In the genomic region with DNA sequence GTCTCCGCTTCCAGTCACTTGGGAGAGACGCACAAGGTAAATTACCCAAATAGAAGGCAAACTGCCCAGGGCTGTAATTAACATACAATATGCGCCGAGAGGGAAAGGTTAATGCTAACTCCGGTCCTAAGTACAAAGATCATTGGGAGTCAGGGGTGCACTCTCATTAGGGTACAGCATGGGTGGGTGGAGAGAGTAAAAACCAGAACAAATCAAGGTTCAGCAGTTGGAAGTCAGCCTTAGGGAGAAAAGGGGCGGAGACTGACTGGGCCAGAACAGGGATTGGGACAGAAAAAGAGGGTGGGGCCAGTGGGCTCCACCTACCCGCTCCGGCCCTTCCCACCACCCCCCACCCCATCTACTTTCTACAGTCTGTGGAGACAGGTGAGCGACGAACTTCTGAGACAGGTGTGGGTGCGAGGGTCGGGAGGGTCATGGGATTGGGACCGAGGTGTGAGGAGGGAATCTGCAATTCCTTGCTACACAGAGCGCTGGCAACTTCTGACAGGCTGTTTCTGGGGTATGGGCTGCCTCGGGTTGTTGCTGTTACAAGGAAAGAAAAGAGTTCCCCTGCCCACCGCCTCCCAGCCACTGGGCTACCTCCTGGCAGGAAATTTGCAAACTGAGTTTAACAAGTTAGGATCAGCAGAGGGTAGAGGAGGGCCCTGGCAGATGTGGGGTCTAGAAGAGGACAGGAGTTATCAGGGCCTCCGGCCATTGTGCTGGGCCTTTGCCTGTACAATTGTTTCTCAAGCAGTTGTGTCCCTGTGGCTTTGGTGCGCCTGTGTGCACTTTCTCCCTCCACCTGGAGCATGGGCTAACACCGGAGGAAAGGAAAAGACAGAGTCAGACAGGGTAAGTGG, we compare ENCODE assay signal across 2 cellular contexts.
TF ChIP-seq lines count a peak whose summit lies in the region.

A gene (plus strand): TSS at position 368 of the 863 bp plus-strand sequence. CDS start 1,000 bp downstream, outside the sequence.

TF ChIP-seq in SK-N-SH, 30 proteins besides CTCF, POLR2A, EP300 and RAD21:
- TF ChIP-seq, protein P1, sequence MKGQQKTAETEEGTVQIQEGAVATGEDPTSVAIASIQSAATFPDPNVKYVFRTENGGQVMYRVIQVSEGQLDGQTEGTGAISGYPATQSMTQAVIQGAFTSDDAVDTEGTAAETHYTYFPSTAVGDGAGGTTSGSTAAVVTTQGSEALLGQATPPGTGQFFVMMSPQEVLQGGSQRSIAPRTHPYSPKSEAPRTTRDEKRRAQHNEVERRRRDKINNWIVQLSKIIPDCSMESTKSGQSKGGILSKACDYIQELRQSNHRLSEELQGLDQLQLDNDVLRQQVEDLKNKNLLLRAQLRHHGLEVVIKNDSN (IDR thresholded peaks at IDR 0.05; ENCODE audit: borderline replicate concordance, low read depth) = no peak
- TF ChIP-seq JUND (IDR thresholded peaks at IDR 0.05) = no peak
- TF ChIP-seq, protein P2, sequence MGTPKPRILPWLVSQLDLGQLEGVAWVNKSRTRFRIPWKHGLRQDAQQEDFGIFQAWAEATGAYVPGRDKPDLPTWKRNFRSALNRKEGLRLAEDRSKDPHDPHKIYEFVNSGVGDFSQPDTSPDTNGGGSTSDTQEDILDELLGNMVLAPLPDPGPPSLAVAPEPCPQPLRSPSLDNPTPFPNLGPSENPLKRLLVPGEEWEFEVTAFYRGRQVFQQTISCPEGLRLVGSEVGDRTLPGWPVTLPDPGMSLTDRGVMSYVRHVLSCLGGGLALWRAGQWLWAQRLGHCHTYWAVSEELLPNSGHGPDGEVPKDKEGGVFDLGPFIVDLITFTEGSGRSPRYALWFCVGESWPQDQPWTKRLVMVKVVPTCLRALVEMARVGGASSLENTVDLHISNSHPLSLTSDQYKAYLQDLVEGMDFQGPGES (IDR thresholded peaks at IDR 0.05; ENCODE audit: low read depth, low read length) = no peak
- TF ChIP-seq, protein P3, sequence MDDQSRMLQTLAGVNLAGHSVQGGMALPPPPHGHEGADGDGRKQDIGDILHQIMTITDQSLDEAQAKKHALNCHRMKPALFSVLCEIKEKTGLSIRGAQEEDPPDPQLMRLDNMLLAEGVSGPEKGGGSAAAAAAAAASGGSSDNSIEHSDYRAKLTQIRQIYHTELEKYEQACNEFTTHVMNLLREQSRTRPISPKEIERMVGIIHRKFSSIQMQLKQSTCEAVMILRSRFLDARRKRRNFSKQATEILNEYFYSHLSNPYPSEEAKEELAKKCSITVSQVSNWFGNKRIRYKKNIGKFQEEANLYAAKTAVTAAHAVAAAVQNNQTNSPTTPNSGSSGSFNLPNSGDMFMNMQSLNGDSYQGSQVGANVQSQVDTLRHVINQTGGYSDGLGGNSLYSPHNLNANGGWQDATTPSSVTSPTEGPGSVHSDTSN (IDR thresholded peaks at IDR 0.05) = no peak
- no peak for TF ChIP-seq RXRA (IDR thresholded peaks at IDR 0.05; ENCODE audit: borderline replicate concordance, low read depth)
- no peak for TF ChIP-seq TEAD4 (IDR thresholded peaks at IDR 0.05; ENCODE audit: borderline replicate concordance, insufficient read depth)

TF ChIP-seq in SK-N-SH treated with all-trans-retinoic acid at 6 μM for 48 hours, 23 proteins besides CTCF, POLR2A, EP300 and RAD21:
- TF ChIP-seq, protein P4, sequence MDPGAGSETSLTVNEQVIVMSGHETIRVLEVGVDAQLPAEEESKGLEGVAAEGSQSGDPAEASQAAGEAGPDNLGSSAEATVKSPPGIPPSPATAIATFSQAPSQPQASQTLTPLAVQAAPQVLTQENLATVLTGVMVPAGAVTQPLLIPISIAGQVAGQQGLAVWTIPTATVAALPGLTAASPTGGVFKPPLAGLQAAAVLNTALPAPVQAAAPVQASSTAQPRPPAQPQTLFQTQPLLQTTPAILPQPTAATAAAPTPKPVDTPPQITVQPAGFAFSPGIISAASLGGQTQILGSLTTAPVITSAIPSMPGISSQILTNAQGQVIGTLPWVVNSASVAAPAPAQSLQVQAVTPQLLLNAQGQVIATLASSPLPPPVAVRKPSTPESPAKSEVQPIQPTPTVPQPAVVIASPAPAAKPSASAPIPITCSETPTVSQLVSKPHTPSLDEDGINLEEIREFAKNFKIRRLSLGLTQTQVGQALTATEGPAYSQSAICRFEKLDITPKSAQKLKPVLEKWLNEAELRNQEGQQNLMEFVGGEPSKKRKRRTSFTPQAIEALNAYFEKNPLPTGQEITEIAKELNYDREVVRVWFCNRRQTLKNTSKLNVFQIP (CRISPR knock-in tag; IDR thresholded peaks at IDR 0.05; ENCODE audit: borderline replicate concordance, low read depth) = no peak
- TF ChIP-seq ESRRG (CRISPR knock-in tag; IDR thresholded peaks at IDR 0.05) = no peak
- no peak for TF ChIP-seq ZNF8 (CRISPR knock-in tag; IDR thresholded peaks at IDR 0.05)
- TF ChIP-seq ZC3H10 (CRISPR knock-in tag; IDR thresholded peaks at IDR 0.05) = no peak
- TF ChIP-seq, protein P5, sequence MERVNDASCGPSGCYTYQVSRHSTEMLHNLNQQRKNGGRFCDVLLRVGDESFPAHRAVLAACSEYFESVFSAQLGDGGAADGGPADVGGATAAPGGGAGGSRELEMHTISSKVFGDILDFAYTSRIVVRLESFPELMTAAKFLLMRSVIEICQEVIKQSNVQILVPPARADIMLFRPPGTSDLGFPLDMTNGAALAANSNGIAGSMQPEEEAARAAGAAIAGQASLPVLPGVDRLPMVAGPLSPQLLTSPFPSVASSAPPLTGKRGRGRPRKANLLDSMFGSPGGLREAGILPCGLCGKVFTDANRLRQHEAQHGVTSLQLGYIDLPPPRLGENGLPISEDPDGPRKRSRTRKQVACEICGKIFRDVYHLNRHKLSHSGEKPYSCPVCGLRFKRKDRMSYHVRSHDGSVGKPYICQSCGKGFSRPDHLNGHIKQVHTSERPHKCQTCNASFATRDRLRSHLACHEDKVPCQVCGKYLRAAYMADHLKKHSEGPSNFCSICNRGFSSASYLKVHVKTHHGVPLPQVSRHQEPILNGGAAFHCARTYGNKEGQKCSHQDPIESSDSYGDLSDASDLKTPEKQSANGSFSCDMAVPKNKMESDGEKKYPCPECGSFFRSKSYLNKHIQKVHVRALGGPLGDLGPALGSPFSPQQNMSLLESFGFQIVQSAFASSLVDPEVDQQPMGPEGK (CRISPR knock-in tag; IDR thresholded peaks at IDR 0.05; ENCODE audit: borderline replicate concordance) = no peak
- TF ChIP-seq, protein P6, sequence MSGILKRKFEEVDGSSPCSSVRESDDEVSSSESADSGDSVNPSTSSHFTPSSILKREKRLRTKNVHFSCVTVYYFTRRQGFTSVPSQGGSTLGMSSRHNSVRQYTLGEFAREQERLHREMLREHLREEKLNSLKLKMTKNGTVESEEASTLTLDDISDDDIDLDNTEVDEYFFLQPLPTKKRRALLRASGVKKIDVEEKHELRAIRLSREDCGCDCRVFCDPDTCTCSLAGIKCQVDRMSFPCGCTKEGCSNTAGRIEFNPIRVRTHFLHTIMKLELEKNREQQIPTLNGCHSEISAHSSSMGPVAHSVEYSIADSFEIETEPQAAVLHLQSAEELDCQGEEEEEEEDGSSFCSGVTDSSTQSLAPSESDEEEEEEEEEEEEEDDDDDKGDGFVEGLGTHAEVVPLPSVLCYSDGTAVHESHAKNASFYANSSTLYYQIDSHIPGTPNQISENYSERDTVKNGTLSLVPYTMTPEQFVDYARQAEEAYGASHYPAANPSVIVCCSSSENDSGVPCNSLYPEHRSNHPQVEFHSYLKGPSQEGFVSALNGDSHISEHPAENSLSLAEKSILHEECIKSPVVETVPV (CRISPR knock-in tag; IDR thresholded peaks at IDR 0.05) = no peak
- no peak for TF ChIP-seq GLIS3 (CRISPR knock-in tag; IDR thresholded peaks at IDR 0.05)
- TF ChIP-seq, protein P7, sequence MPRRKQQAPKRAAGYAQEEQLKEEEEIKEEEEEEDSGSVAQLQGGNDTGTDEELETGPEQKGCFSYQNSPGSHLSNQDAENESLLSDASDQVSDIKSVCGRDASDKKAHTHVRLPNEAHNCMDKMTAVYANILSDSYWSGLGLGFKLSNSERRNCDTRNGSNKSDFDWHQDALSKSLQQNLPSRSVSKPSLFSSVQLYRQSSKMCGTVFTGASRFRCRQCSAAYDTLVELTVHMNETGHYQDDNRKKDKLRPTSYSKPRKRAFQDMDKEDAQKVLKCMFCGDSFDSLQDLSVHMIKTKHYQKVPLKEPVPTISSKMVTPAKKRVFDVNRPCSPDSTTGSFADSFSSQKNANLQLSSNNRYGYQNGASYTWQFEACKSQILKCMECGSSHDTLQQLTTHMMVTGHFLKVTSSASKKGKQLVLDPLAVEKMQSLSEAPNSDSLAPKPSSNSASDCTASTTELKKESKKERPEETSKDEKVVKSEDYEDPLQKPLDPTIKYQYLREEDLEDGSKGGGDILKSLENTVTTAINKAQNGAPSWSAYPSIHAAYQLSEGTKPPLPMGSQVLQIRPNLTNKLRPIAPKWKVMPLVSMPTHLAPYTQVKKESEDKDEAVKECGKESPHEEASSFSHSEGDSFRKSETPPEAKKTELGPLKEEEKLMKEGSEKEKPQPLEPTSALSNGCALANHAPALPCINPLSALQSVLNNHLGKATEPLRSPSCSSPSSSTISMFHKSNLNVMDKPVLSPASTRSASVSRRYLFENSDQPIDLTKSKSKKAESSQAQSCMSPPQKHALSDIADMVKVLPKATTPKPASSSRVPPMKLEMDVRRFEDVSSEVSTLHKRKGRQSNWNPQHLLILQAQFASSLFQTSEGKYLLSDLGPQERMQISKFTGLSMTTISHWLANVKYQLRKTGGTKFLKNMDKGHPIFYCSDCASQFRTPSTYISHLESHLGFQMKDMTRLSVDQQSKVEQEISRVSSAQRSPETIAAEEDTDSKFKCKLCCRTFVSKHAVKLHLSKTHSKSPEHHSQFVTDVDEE (CRISPR knock-in tag; IDR thresholded peaks at IDR 0.05) = no peak
- no peak for TF ChIP-seq ARNTL (CRISPR knock-in tag; IDR thresholded peaks at IDR 0.05; ENCODE audit: borderline replicate concordance, low read depth)
- TF ChIP-seq ZFP3 (CRISPR knock-in tag; IDR thresholded peaks at IDR 0.05) = no peak
- no peak for TF ChIP-seq PPARA (CRISPR knock-in tag; IDR thresholded peaks at IDR 0.05; ENCODE audit: borderline replicate concordance)
TF ChIP-seq in SK-N-SH treated with all-trans-retinoic acid at 6 μM for 48 hours: peak in this region for 0.
